2 cellular contexts compared by ENCODE assay signal in the genomic region with DNA sequence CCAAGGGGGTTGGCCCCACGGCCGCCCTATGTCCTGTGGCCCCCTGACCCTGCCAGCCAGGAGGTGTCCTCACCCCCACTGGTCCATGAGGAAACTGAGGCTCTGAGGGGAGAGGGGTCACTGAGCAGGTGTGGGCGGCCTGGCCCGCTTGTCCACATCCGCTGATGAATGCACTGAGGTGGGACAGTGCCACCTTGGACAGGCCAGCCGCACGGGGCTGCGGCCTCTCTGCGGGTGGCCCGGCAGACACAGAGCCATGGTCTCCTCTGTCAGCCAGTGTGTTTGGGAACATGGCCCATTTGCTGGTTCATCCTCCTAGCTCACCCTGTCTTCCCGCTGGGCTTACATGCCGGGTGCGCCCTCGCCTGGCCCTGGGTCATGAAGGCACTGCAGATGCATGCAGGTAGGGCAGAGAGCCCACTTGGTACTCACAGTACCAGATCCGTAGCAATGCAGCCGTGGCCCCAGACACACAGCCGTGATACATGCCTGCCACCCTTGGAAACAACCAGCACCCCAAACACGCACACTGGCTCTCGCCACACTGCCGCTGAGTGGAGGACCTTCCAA.
TF ChIP-seq lines count a peak whose summit lies in the region.

No MANE protein-coding gene starts in this region.

TF ChIP-seq in IMR-90, 13 proteins besides CTCF, POLR2A, EP300 and RAD21 (continued from another document):
- no peak for TF ChIP-seq BHLHE40 (IDR thresholded peaks at IDR 0.05; ENCODE audit: low read depth, low read length)
- TF ChIP-seq ELK1 (IDR thresholded peaks at IDR 0.05; ENCODE audit: borderline replicate concordance, low read depth, low read length) = no peak
- TF ChIP-seq NFE2L2 (IDR thresholded peaks at IDR 0.05; ENCODE audit: low read depth, low read length) = no peak
- no peak for TF ChIP-seq MAFK (IDR thresholded peaks at IDR 0.05; ENCODE audit: low read depth, low read length)
- no peak for TF ChIP-seq FOS (IDR thresholded peaks at IDR 0.05; ENCODE audit: low read depth, low read length)
- no peak for TF ChIP-seq MAZ (IDR thresholded peaks at IDR 0.05; ENCODE audit: borderline replicate concordance, low read depth, low read length)
- TF ChIP-seq CEBPB (IDR thresholded peaks at IDR 0.05; ENCODE audit: low read depth, low read length) = no peak
- no peak for TF ChIP-seq RFX5 (IDR thresholded peaks at IDR 0.05; ENCODE audit: low read depth, low read length)
- TF ChIP-seq MXI1 (IDR thresholded peaks at IDR 0.05; ENCODE audit: borderline replicate concordance, low read depth, low read length) = no peak
- TF ChIP-seq, protein P1, sequence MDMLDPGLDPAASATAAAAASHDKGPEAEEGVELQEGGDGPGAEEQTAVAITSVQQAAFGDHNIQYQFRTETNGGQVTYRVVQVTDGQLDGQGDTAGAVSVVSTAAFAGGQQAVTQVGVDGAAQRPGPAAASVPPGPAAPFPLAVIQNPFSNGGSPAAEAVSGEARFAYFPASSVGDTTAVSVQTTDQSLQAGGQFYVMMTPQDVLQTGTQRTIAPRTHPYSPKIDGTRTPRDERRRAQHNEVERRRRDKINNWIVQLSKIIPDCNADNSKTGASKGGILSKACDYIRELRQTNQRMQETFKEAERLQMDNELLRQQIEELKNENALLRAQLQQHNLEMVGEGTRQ (IDR thresholded peaks at IDR 0.05; ENCODE audit: low read depth, low read length) = no peak

TF ChIP-seq in SK-N-SH, 30 proteins besides CTCF, POLR2A, EP300 and RAD21 (continued from another document):
- TF ChIP-seq TEAD4 (IDR thresholded peaks at IDR 0.05; ENCODE audit: borderline replicate concordance, insufficient read depth) (no peak), GATA2 (CRISPR knock-in tag; IDR thresholded peaks at IDR 0.05) (no peak), EZH2phosphoT487 (IDR thresholded peaks at IDR 0.05; ENCODE audit: borderline replicate concordance, low read depth) (no peak), MAX (IDR thresholded peaks at IDR 0.05; ENCODE audit: low read depth) (no peak), RXRA (IDR thresholded peaks at IDR 0.05; ENCODE audit: borderline replicate concordance, low read depth) (no peak), MXI1 (IDR thresholded peaks at IDR 0.05; ENCODE audit: low read depth, low read length) (no peak), TAF1 (IDR thresholded peaks at IDR 0.05; ENCODE audit: borderline replicate concordance, low read depth, low read length) (no peak), JUND (IDR thresholded peaks at IDR 0.05) (no peak), NFIC (IDR thresholded peaks at IDR 0.05; ENCODE audit: borderline replicate concordance) (no peak), ELF1 (IDR thresholded peaks at IDR 0.05) (no peak), NRF1 (IDR thresholded peaks at IDR 0.05; ENCODE audit: low read depth, low read length) (no peak)
